In genomic region chr19:39445258-39446071, GRCh38 we compare ENCODE assay signal across 1 cellular context.
TF ChIP-seq lines count a peak whose summit lies in the region.

Gene SUPT5H, plus strand, starts transcription at chr19:39445582. Its CDS starts 309 bp downstream, at chr19:39445891.

TF ChIP-seq in HEK293, 187 proteins besides CTCF, POLR2A, EP300 and RAD21 (continued from another document):
- TF ChIP-seq ZNF518A (tag by site-specific recombination; conservative IDR thresholded peaks at IDR 0.05; ENCODE audit: low read depth) (peak; percentile 90), RBAK (tag by site-specific recombination; IDR thresholded peaks at IDR 0.05) (no peak), ZNF169 (tag by site-specific recombination; IDR thresholded peaks at IDR 0.05) (no peak), ZFP37 (tag by site-specific recombination; IDR thresholded peaks at IDR 0.05) (peak; percentile 96), ZNF366 (tag by site-specific recombination; conservative IDR thresholded peaks at IDR 0.05) (peak; percentile 72), ZNF132 (tag by site-specific recombination; IDR thresholded peaks at IDR 0.05; ENCODE audit: borderline replicate concordance) (no peak), HIC1 (tag by site-specific recombination; IDR thresholded peaks at IDR 0.05) (peak; percentile 100), IKZF3 (tag by site-specific recombination; IDR thresholded peaks at IDR 0.05) (no peak), ZNF24 (tag by site-specific recombination; IDR thresholded peaks at IDR 0.05) (peak; percentile 72), ZNF558 (tag by site-specific recombination; IDR thresholded peaks at IDR 0.05) (no peak; the same call in 1 of the 2 replicates), ZNF19 (tag by site-specific recombination; IDR thresholded peaks at IDR 0.05; ENCODE audit: low read depth) (no peak), ZBTB17 (tag by site-specific recombination; IDR thresholded peaks at IDR 0.05) (peak; percentile 97), ZNF274 (IDR thresholded peaks at IDR 0.05; ENCODE audit: low read length) (no peak), ZNF274 (tag by site-specific recombination; IDR thresholded peaks at IDR 0.05; ENCODE audit: borderline replicate concordance) (no peak), BCL11B (tag by site-specific recombination; IDR thresholded peaks at IDR 0.05; ENCODE audit: low read depth) (no peak), ZNF776 (tag by site-specific recombination; IDR thresholded peaks at IDR 0.05; ENCODE audit: borderline replicate concordance) (no peak), SCRT1 (tag by site-specific recombination; IDR thresholded peaks at IDR 0.05; ENCODE audit: borderline replicate concordance) (no peak), ZNF596 (tag by site-specific recombination; IDR thresholded peaks at IDR 0.05) (no peak), OSR2 (tag by site-specific recombination; IDR thresholded peaks at IDR 0.05) (no peak), ZFHX2 (tag by site-specific recombination; conservative IDR thresholded peaks at IDR 0.05) (peak; percentile 97), KLF10 (tag by site-specific recombination; IDR thresholded peaks at IDR 0.05) (peak; percentile 59; the same call in 1 of the 2 replicates), SETDB1 (IDR thresholded peaks at IDR 0.05; ENCODE audit: insufficient read length, low read length) (no peak), ZBTB7A (tag by site-specific recombination; IDR thresholded peaks at IDR 0.05; ENCODE audit: low read depth) (0 out of 2 replicates have a peak, but pooled peaks have one; percentile 30), ZBTB21 (tag by site-specific recombination; IDR thresholded peaks at IDR 0.05) (peak; percentile 87), PRDM1 (tag by site-specific recombination; IDR thresholded peaks at IDR 0.05) (no peak), HOXC10 (CRISPR knock-in tag; IDR thresholded peaks at IDR 0.05) (no peak), SP3 (tag by site-specific recombination; IDR thresholded peaks at IDR 0.05) (peak; percentile 95), HOXA7 (CRISPR knock-in tag; IDR thresholded peaks at IDR 0.05; ENCODE audit: borderline replicate concordance) (0 out of 2 replicates have a peak, but pooled peaks have one; percentile 61), GLIS2 (tag by site-specific recombination; IDR thresholded peaks at IDR 0.05) (peak; percentile 82), GFI1B (tag by site-specific recombination; IDR thresholded peaks at IDR 0.05) (no peak), ZNF707 (tag by site-specific recombination; IDR thresholded peaks at IDR 0.05) (no peak)
- TF ChIP-seq, protein P1, sequence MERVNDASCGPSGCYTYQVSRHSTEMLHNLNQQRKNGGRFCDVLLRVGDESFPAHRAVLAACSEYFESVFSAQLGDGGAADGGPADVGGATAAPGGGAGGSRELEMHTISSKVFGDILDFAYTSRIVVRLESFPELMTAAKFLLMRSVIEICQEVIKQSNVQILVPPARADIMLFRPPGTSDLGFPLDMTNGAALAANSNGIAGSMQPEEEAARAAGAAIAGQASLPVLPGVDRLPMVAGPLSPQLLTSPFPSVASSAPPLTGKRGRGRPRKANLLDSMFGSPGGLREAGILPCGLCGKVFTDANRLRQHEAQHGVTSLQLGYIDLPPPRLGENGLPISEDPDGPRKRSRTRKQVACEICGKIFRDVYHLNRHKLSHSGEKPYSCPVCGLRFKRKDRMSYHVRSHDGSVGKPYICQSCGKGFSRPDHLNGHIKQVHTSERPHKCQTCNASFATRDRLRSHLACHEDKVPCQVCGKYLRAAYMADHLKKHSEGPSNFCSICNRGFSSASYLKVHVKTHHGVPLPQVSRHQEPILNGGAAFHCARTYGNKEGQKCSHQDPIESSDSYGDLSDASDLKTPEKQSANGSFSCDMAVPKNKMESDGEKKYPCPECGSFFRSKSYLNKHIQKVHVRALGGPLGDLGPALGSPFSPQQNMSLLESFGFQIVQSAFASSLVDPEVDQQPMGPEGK (tag by site-specific recombination; IDR thresholded peaks at IDR 0.05) = peak; percentile 62
- TF ChIP-seq, protein P2, sequence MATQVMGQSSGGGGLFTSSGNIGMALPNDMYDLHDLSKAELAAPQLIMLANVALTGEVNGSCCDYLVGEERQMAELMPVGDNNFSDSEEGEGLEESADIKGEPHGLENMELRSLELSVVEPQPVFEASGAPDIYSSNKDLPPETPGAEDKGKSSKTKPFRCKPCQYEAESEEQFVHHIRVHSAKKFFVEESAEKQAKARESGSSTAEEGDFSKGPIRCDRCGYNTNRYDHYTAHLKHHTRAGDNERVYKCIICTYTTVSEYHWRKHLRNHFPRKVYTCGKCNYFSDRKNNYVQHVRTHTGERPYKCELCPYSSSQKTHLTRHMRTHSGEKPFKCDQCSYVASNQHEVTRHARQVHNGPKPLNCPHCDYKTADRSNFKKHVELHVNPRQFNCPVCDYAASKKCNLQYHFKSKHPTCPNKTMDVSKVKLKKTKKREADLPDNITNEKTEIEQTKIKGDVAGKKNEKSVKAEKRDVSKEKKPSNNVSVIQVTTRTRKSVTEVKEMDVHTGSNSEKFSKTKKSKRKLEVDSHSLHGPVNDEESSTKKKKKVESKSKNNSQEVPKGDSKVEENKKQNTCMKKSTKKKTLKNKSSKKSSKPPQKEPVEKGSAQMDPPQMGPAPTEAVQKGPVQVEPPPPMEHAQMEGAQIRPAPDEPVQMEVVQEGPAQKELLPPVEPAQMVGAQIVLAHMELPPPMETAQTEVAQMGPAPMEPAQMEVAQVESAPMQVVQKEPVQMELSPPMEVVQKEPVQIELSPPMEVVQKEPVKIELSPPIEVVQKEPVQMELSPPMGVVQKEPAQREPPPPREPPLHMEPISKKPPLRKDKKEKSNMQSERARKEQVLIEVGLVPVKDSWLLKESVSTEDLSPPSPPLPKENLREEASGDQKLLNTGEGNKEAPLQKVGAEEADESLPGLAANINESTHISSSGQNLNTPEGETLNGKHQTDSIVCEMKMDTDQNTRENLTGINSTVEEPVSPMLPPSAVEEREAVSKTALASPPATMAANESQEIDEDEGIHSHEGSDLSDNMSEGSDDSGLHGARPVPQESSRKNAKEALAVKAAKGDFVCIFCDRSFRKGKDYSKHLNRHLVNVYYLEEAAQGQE (tag by site-specific recombination; IDR thresholded peaks at IDR 0.05) = peak; percentile 97
- TF ChIP-seq, protein P3, sequence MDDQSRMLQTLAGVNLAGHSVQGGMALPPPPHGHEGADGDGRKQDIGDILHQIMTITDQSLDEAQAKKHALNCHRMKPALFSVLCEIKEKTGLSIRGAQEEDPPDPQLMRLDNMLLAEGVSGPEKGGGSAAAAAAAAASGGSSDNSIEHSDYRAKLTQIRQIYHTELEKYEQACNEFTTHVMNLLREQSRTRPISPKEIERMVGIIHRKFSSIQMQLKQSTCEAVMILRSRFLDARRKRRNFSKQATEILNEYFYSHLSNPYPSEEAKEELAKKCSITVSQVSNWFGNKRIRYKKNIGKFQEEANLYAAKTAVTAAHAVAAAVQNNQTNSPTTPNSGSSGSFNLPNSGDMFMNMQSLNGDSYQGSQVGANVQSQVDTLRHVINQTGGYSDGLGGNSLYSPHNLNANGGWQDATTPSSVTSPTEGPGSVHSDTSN (CRISPR knock-in tag; IDR thresholded peaks at IDR 0.05) = peak; percentile 64
- TF ChIP-seq, protein P4, sequence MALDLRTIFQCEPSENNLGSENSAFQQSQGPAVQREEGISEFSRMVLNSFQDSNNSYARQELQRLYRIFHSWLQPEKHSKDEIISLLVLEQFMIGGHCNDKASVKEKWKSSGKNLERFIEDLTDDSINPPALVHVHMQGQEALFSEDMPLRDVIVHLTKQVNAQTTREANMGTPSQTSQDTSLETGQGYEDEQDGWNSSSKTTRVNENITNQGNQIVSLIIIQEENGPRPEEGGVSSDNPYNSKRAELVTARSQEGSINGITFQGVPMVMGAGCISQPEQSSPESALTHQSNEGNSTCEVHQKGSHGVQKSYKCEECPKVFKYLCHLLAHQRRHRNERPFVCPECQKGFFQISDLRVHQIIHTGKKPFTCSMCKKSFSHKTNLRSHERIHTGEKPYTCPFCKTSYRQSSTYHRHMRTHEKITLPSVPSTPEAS (tag by site-specific recombination; IDR thresholded peaks at IDR 0.05) = peak; percentile 48; the same call in 1 of the 2 replicates
- TF ChIP-seq, protein P5, sequence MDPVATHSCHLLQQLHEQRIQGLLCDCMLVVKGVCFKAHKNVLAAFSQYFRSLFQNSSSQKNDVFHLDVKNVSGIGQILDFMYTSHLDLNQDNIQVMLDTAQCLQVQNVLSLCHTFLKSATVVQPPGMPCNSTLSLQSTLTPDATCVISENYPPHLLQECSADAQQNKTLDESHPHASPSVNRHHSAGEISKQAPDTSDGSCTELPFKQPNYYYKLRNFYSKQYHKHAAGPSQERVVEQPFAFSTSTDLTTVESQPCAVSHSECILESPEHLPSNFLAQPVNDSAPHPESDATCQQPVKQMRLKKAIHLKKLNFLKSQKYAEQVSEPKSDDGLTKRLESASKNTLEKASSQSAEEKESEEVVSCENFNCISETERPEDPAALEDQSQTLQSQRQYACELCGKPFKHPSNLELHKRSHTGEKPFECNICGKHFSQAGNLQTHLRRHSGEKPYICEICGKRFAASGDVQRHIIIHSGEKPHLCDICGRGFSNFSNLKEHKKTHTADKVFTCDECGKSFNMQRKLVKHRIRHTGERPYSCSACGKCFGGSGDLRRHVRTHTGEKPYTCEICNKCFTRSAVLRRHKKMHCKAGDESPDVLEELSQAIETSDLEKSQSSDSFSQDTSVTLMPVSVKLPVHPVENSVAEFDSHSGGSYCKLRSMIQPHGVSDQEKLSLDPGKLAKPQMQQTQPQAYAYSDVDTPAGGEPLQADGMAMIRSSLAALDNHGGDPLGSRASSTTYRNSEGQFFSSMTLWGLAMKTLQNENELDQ (tag by site-specific recombination; IDR thresholded peaks at IDR 0.05; ENCODE audit: low read depth) = no peak
- TF ChIP-seq, protein P6, sequence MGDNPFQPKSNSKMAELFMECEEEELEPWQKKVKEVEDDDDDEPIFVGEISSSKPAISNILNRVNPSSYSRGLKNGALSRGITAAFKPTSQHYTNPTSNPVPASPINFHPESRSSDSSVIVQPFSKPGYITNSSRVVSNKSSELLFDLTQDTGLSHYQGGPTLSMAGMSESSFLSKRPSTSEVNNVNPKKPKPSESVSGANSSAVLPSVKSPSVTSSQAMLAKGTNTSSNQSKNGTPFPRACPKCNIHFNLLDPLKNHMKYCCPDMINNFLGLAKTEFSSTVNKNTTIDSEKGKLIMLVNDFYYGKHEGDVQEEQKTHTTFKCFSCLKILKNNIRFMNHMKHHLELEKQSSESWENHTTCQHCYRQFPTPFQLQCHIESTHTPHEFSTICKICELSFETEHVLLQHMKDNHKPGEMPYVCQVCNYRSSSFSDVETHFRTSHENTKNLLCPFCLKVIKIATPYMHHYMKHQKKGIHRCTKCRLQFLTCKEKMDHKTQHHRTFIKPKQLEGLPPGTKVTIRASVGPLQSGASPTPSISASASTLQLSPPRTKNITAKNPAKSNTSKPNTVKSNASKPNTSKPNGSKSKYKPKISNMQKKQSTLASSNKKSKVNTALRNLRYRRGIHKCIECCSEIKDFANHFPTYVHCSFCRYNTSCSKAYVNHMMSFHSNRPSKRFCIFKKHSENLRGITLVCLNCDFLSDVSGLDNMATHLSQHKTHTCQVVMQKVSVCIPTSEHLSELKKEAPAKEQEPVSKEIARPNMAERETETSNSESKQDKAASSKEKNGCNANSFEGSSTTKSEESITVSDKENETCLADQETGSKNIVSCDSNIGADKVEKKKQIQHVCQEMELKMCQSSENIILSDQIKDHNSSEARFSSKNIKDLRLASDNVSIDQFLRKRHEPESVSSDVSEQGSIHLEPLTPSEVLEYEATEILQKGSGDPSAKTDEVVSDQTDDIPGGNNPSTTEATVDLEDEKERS (tag by site-specific recombination; IDR thresholded peaks at IDR 0.05) = 0 out of 2 replicates have a peak, but pooled peaks have one; percentile 8
TF ChIP-seq in HEK293: peak in this region for 77.
